ENCODE assay signal across 19 cellular contexts in the genomic region with DNA sequence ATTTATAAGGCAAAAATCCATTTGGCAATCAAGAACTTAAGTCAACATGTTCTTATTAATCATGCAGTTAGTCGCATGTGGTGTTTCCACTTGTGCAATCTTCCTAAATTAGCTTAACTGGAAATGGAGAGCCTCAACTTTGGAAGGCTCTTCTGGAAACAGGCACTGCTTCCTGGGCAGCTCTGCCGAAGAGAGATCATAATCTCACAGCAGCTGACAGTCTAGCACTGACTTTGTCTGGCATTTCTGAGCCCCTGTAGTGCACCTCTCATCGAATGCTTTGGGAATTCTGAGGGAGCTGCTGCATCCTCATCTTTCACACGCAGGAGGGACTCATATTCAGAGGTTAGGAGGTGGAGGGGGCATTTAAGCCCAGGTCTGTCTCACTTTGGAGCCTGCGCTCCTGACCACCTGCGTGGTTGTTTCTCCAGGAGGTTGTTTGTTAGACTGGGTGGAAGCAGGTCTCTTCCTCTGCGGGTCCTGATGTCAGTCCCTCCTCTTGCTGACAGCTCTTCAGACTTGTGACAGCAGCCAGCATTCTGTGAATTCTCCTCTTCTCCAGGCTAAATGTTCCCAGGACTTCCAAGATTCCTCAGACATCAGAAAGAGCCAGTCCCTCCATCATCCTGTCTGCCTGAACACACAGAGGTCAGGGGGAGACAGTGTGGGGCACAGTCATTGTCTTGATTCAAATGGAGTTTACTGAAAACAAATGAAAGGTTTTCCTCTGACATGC.
DNase-seq lines count a peak whose midpoint lies in the region; ATAC-seq, FAIRE-seq and TF ChIP-seq lines count a peak whose summit lies in the region.
"Had no signal": no experiment of that assay in that cellular context is flagged by ENCODE, and none has a peak within 500 bp of the region (broad histone marks: within the 10 kb centered on the region; RNA-seq: fewer than 3 reads in every experiment).

No MANE protein-coding gene starts in this region.

- H3K27ac Mint-ChIP-seq in astrocyte (ENCODE audit: unreplicated experiment), result no peak overlapping the region
- H3K27ac Mint-ChIP-seq in activated naive CD4-positive, alpha-beta T cell treated with anti-CD3 and anti-CD28 coated beads for 36 hours, result no peak overlapping the region
- H3K27ac Mint-ChIP-seq: nephron had no signal

- ATAC-seq in left ventricle myocardium superior (peak; percentile 27), left cardiac atrium (no peak), left lung (peak; percentile 66)
- ATAC-seq: left lobe of liver; right lobe of liver; stimulated activated naive CD8-positive, alpha-beta T cell treated with anti-CD3 and anti-CD28 coated beads, Interleukin-15, Interleukin-2, amounts not matched to agents 100 U/mL and 50 U/mL, for 24 hours had no signal

- no peaks in the 10 kb centered on the region for H3K4me1 Mint-ChIP-seq in astrocyte (ENCODE audit: low read depth, unreplicated experiment)
- H3K4me1 Mint-ChIP-seq in activated naive CD4-positive, alpha-beta T cell treated with anti-CD3 and anti-CD28 coated beads for 36 hours (ENCODE audit: low read depth), result no peaks in the 10 kb centered on the region
- H3K4me1 Mint-ChIP-seq: nephron had no signal

- no peaks in the 10 kb centered on the region for H3K4me1 ChIP-seq in astrocyte (ENCODE audit: insufficient read depth, low read length)
- H3K4me1 ChIP-seq in left lung, result peaks cover 0 to 10% of the 10 kb centered on the region in 2 donors
- H3K4me1 ChIP-seq in kidney (ENCODE audit: control insufficient read depth in 1 of 2, insufficient read depth in 1 of 2, low read depth in 1 of 2, low read length in 2 of 2), result no peaks in the 10 kb centered on the region
- H3K4me1 ChIP-seq: right lobe of liver had no signal

- H3K9me3 ChIP-seq in astrocyte (ENCODE audit: insufficient read depth, low read depth, low read length) (no peaks in the 10 kb centered on the region), left lung (peaks cover 0 to 2% of the 10 kb centered on the region in 2 donors), kidney (ENCODE audit: control insufficient read depth in 1 of 2, low read length in 2 of 2) (no peaks in the 10 kb centered on the region)
- H3K9me3 ChIP-seq: right lobe of liver, vagina had no signal

- intact Hi-C loops in left ventricle myocardium superior (cut with micrococcal nuclease), result no loop called here
- intact Hi-C loops in left cardiac atrium (cut with DNase I), result loop anchor here in 1 of 2 donors (10.0 kb wide), 1 partner anchor 122 kb away; no protein-coding TSS in a partner anchor
- intact Hi-C loops in left lung (cut with DNase I), result no loop called here
- intact Hi-C loops in activated naive CD4-positive, alpha-beta T cell treated with anti-CD3 and anti-CD28 coated beads for 36 hours (cut with micrococcal nuclease), result no loop called here
- intact Hi-C loops in kidney (cut with DNase I), result no loop called here

- H3K27me3 ChIP-seq in astrocyte (ENCODE audit: insufficient read depth, low read length) (peaks cover 7% of the 10 kb centered on the region), left lung (no peaks in the 10 kb centered on the region)
- H3K27me3 ChIP-seq: brain microvascular endothelial cell, hepatocyte, right lobe of liver, vagina had no signal

- H3K27me3 Mint-ChIP-seq in astrocyte (ENCODE audit: low read depth, unreplicated experiment), result peaks cover 6% of the 10 kb centered on the region
- H3K27me3 Mint-ChIP-seq in activated naive CD4-positive, alpha-beta T cell treated with anti-CD3 and anti-CD28 coated beads for 36 hours (ENCODE audit: low read depth), result no peaks in the 10 kb centered on the region

- H3K27ac ChIP-seq in astrocyte (ENCODE audit: low read depth, low read length), result no peak overlapping the region
- H3K27ac ChIP-seq in left lung, result no peak overlapping the region
- H3K27ac ChIP-seq in kidney (ENCODE audit: low read depth in 2 of 2, low read length in 2 of 2), result no peak overlapping the region
- H3K27ac ChIP-seq: brain microvascular endothelial cell, hepatocyte, right lobe of liver, vagina, WERI-Rb-1 had no signal

- H3K9ac ChIP-seq in astrocyte (ENCODE audit: low read length) (no peak overlapping the region), kidney (ENCODE audit: low read length in 2 of 2) (no peak overlapping the region)

- H3K36me3 Mint-ChIP-seq in astrocyte (ENCODE audit: low read depth, unreplicated experiment), result no peaks in the 10 kb centered on the region
- no peaks in the 10 kb centered on the region for H3K36me3 Mint-ChIP-seq in activated naive CD4-positive, alpha-beta T cell treated with anti-CD3 and anti-CD28 coated beads for 36 hours (ENCODE audit: low read depth)

- H3K4me2 ChIP-seq in astrocyte (ENCODE audit: low read length), result no peak overlapping the region
- H3K4me2 ChIP-seq: hepatocyte had no signal

- CTCF ChIA-PET in activated naive CD4-positive, alpha-beta T cell treated with anti-CD3 and anti-CD28 coated beads for 36 hours (lab: Charles Lee), result interaction anchor here (0.5 kb wide), 1 partner anchor 108 kb away, joined by 3 read pairs; no protein-coding TSS in a partner anchor

- H4K20me1 ChIP-seq in astrocyte (ENCODE audit: insufficient read depth, low read length), result no peaks in the 10 kb centered on the region

- no peaks in the 10 kb centered on the region for H3K79me2 ChIP-seq in astrocyte (ENCODE audit: insufficient read depth, low read length)
- H3K79me2 ChIP-seq: hepatocyte had no signal

- no peak overlapping the region for H2AFZ ChIP-seq in astrocyte (ENCODE audit: low read depth, low read length)
- H2AFZ ChIP-seq: hepatocyte had no signal

- no peaks in the 10 kb centered on the region for H3K36me3 ChIP-seq in astrocyte (ENCODE audit: insufficient read depth, low read length)
- H3K36me3 ChIP-seq in left lung, result no peaks in the 10 kb centered on the region
- no peaks in the 10 kb centered on the region for H3K36me3 ChIP-seq in kidney (ENCODE audit: control insufficient read depth in 1 of 2, insufficient read depth in 2 of 2, low read length in 2 of 2)
- H3K36me3 ChIP-seq: brain microvascular endothelial cell, right lobe of liver, vagina, WERI-Rb-1 had no signal

- no peak for DNase-seq in left ventricle myocardium superior
- no peak for DNase-seq in left cardiac atrium
- DNase-seq in astrocyte (ENCODE audit: low read depth), result peak; percentile 45
- DNase-seq in left lung, result no peak
- no peak for DNase-seq in activated naive CD4-positive, alpha-beta T cell treated with anti-CD3 and anti-CD28 coated beads for 36 hours
- DNase-seq in kidney, result no peak
- DNase-seq in inferior parietal cortex (ENCODE audit: extremely low spot score), result no peak
- no peak for DNase-seq in SKM-1 (lab: John Stamatoyannopoulos, UW; ENCODE audit: unreplicated experiment)
- DNase-seq: ACHN; activated gamma-delta T cell treated with Interleukin-2 at 50 U/mL for 16 hours; brain microvascular endothelial cell; right lobe of liver; stimulated activated naive CD8-positive, alpha-beta T cell treated with anti-CD3 and anti-CD28 coated beads, Interleukin-15, Interleukin-2, amounts not matched to agents 100 U/mL and 50 U/mL, for 24 hours; WERI-Rb-1 had no signal

- TF ChIP-seq CTCF in astrocyte (IDR thresholded peaks at IDR 0.05; ENCODE audit: insufficient read depth, low read depth, low read length) (no peak), left lung (IDR thresholded peaks at IDR 0.05) (no peak), kidney (IDR thresholded peaks at IDR 0.05; ENCODE audit: borderline replicate concordance, extremely low read depth, insufficient read depth) (no peak)

- FAIRE-seq in astrocyte (lab: Jason Lieb, UNC) (no peak), kidney (lab: Jason Lieb, UNC) (no peak)
- FAIRE-seq: endometrium had no signal

- H3K4me3 ChIP-seq in astrocyte (ENCODE audit: insufficient read depth, low read depth, low read length) (no peak overlapping the region), left lung (no peak overlapping the region), kidney (ENCODE audit: low read length in 2 of 2) (no peak overlapping the region)
- H3K4me3 ChIP-seq: hepatocyte, right lobe of liver, vagina had no signal

- no peak overlapping the region for H3K4me3 Mint-ChIP-seq in astrocyte (ENCODE audit: unreplicated experiment)
- H3K4me3 Mint-ChIP-seq in activated naive CD4-positive, alpha-beta T cell treated with anti-CD3 and anti-CD28 coated beads for 36 hours, result no peak overlapping the region
- H3K4me3 Mint-ChIP-seq: nephron had no signal

- H3K9me3 Mint-ChIP-seq in astrocyte (ENCODE audit: unreplicated experiment), result peaks cover 16% of the 10 kb centered on the region
- peaks cover 6% of the 10 kb centered on the region for H3K9me3 Mint-ChIP-seq in activated naive CD4-positive, alpha-beta T cell treated with anti-CD3 and anti-CD28 coated beads for 36 hours

Comparison
In these comparisons a context has a peak if more than half of its experiments do, and no peak if none do; other contexts are left out.
1. ATAC-seq: peak in left ventricle myocardium superior (single experiment) and left lung (single experiment); none in left cardiac atrium (0 of 2).